ENCODE assay signal across 19 cellular contexts in genomic region chr10:22455068-22455467, GRCh38.
DNase-seq lines count a peak whose midpoint lies in the region; ATAC-seq lines count a peak whose summit lies in the region.
"Had no signal": no experiment of that assay in that cellular context is flagged by ENCODE, and none has a peak within 500 bp of the region (broad histone marks: within the 10 kb centered on the region; RNA-seq: fewer than 3 reads in every experiment).

No MANE protein-coding gene starts in this region.

- H3K4me3 ChIP-seq in neuronal stem cell (ENCODE audit: low read length in 2 of 2): no peak overlapping the region

- H2BK5ac ChIP-seq in neuronal stem cell (ENCODE audit: low read length): no peak overlapping the region

- no peak overlapping the region for H4K8ac ChIP-seq in neuronal stem cell (ENCODE audit: low read depth, low read length)

- DNase-seq in activated naive CD4-positive, alpha-beta T cell treated with anti-CD3 and anti-CD28 coated beads, Interleukin-2, amount 10 ng/mL, durations not matched to agents 7 days and 5 days: no peak
- no peak for DNase-seq in activated naive CD4-positive, alpha-beta T cell treated with anti-CD3 and anti-CD28 coated beads, Interleukin-2, amount 50 U/mL, for 16 hours
- no peak for DNase-seq in neuronal stem cell (ENCODE audit: low spot score)
- no peak for DNase-seq in NCI-H1436 treated with DMSO at 0.1 percent for 48 hours (lab: John Stamatoyannopoulos, UW)
- no peak for DNase-seq in cerebellar cortex (ENCODE audit: low spot score)
- DNase-seq: ACHN; activated CD4-positive, alpha-beta memory T cell treated with anti-CD3 and anti-CD28 coated beads for 36 hours; amniotic stem cell; central memory CD4-positive, alpha-beta T cell; effector memory CD8-positive, alpha-beta T cell; EL; hypothalamus; NCI-H524 treated with DMSO at 0.1 percent for 48 hours; retina had no signal

- H3K36me3 ChIP-seq in neuronal stem cell (replicated peaks in 1 of 2; ENCODE audit: control insufficient read depth in 2 of 2, insufficient read depth in 2 of 2, low read length in 2 of 2): no peaks in the 10 kb centered on the region

- H3K27ac Mint-ChIP-seq in activated naive CD4-positive, alpha-beta T cell treated with anti-CD3 and anti-CD28 coated beads, Interleukin-2, amount 10 ng/mL, durations not matched to agents 7 days and 5 days: peak overlapping the region; percentile 14
- H3K27ac Mint-ChIP-seq: activated CD4-positive, alpha-beta memory T cell treated with anti-CD3 and anti-CD28 coated beads for 36 hours; activated T-helper 1 cell treated with anti-CD3 and anti-CD28 coated beads, Interleukin-12 subunit alpha, Interleukin-12 subunit beta, Interleukin-2, Interleukin-4 antibody, amounts not matched to agents 30 ng/mL and 10 ng/mL and 1 ng/mL, durations not matched to agents 14 hours and 24 hours and 36 hours; effector memory CD8-positive, alpha-beta T cell had no signal

- no CpG with 5 or more reads among the region's 4 CpGs for WGBS in neuronal stem cell (ENCODE audit: extremely low coverage in 2 of 2, insufficient read length in 2 of 2, insufficient replicate concordance in 1 of 2), 2 donors

- no peak overlapping the region for H3K4ac ChIP-seq in neuronal stem cell (ENCODE audit: low read length)

- no peaks in the 10 kb centered on the region for H3K9me3 Mint-ChIP-seq in activated naive CD4-positive, alpha-beta T cell treated with anti-CD3 and anti-CD28 coated beads, Interleukin-2, amount 10 ng/mL, durations not matched to agents 7 days and 5 days
- H3K9me3 Mint-ChIP-seq: activated CD4-positive, alpha-beta memory T cell treated with anti-CD3 and anti-CD28 coated beads for 36 hours; activated T-helper 1 cell treated with anti-CD3 and anti-CD28 coated beads, Interleukin-12 subunit alpha, Interleukin-12 subunit beta, Interleukin-2, Interleukin-4 antibody, amounts not matched to agents 30 ng/mL and 10 ng/mL and 1 ng/mL, durations not matched to agents 14 hours and 24 hours and 36 hours; effector memory CD8-positive, alpha-beta T cell had no signal

- no peaks in the 10 kb centered on the region for H3K9me3 ChIP-seq in neuronal stem cell (replicated peaks in 1 of 2; ENCODE audit: control insufficient read depth in 2 of 2, insufficient read depth in 1 of 2, low read depth in 1 of 2, low read length in 2 of 2)

- H3K27ac ChIP-seq in neuronal stem cell (replicated peaks; ENCODE audit: low read length): no peak overlapping the region

- H3K4me1 ChIP-seq in neuronal stem cell (ENCODE audit: control insufficient read depth in 2 of 2, insufficient read depth in 1 of 2, low read depth in 1 of 2, low read length in 2 of 2): peaks cover 0 to 8% of the 10 kb centered on the region in 2 donors

- peak overlapping the region; percentile 33 for H2AFZ ChIP-seq in neuronal stem cell (ENCODE audit: low read length)

- no peak overlapping the region for H3K4me3 Mint-ChIP-seq in activated naive CD4-positive, alpha-beta T cell treated with anti-CD3 and anti-CD28 coated beads, Interleukin-2, amount 10 ng/mL, durations not matched to agents 7 days and 5 days
- H3K4me3 Mint-ChIP-seq: activated CD4-positive, alpha-beta memory T cell treated with anti-CD3 and anti-CD28 coated beads for 36 hours; activated T-helper 1 cell treated with anti-CD3 and anti-CD28 coated beads, Interleukin-12 subunit alpha, Interleukin-12 subunit beta, Interleukin-2, Interleukin-4 antibody, amounts not matched to agents 30 ng/mL and 10 ng/mL and 1 ng/mL, durations not matched to agents 14 hours and 24 hours and 36 hours; effector memory CD8-positive, alpha-beta T cell; neural crest cell had no signal

- no peaks in the 10 kb centered on the region for H3K79me1 ChIP-seq in neuronal stem cell (ENCODE audit: low read depth, low read length)

- peak; percentile 66 for ATAC-seq in GM21390 (IDR thresholded peaks at IDR 0.05; ENCODE audit: unreplicated experiment)
- peak; percentile 65 for ATAC-seq in HG03354 (IDR thresholded peaks at IDR 0.05; ENCODE audit: poor library complexity, severe bottlenecking, unreplicated experiment)
- ATAC-seq in GM21825 (IDR thresholded peaks at IDR 0.05; ENCODE audit: unreplicated experiment): no peak
- ATAC-seq: effector memory CD8-positive, alpha-beta T cell had no signal

- H2BK15ac ChIP-seq in neuronal stem cell (ENCODE audit: low read length): no peak overlapping the region

- H2BK120ac ChIP-seq in neuronal stem cell (ENCODE audit: low read depth, low read length): no peak overlapping the region

- H3K18ac ChIP-seq in neuronal stem cell (ENCODE audit: low read length): no peak overlapping the region

- no peak overlapping the region for H4K91ac ChIP-seq in neuronal stem cell (ENCODE audit: low read depth, low read length, poor library complexity)

- CTCF ChIA-PET in activated naive CD4-positive, alpha-beta T cell treated with anti-CD3 and anti-CD28 coated beads, Interleukin-2, amount 10 ng/mL, durations not matched to agents 7 days and 5 days (lab: Charles Lee): interaction anchor here (0.6 to 2.4 kb wide), 3 partner anchors 89 to 534 kb away, joined by 3 to 6 read pairs (median 3); no protein-coding TSS in a partner anchor

- H3K27me3 Mint-ChIP-seq in activated naive CD4-positive, alpha-beta T cell treated with anti-CD3 and anti-CD28 coated beads, Interleukin-2, amount 10 ng/mL, durations not matched to agents 7 days and 5 days: no peaks in the 10 kb centered on the region

- no peaks in the 10 kb centered on the region for H3K27me3 ChIP-seq in neuronal stem cell (ENCODE audit: control insufficient read depth in 3 of 3, insufficient read depth in 3 of 3, low read depth in 1 of 3, low read length in 3 of 3)

- no peak overlapping the region for H2BK12ac ChIP-seq in neuronal stem cell (ENCODE audit: low read length)

- H3K36me3 Mint-ChIP-seq in activated naive CD4-positive, alpha-beta T cell treated with anti-CD3 and anti-CD28 coated beads, Interleukin-2, amount 10 ng/mL, durations not matched to agents 7 days and 5 days: no peaks in the 10 kb centered on the region
- H3K36me3 Mint-ChIP-seq: activated CD4-positive, alpha-beta memory T cell treated with anti-CD3 and anti-CD28 coated beads for 36 hours had no signal

- no peak overlapping the region for H2AK5ac ChIP-seq in neuronal stem cell (ENCODE audit: low read depth, low read length)

- H3K23ac ChIP-seq in neuronal stem cell (ENCODE audit: low read depth, low read length, poor library complexity): no peak overlapping the region

- no peak overlapping the region for H3K14ac ChIP-seq in neuronal stem cell (ENCODE audit: low read length)

- no peak overlapping the region for H3K9ac ChIP-seq in neuronal stem cell (ENCODE audit: low read depth, low read length, poor library complexity)

- no peak overlapping the region for H3K4me2 ChIP-seq in neuronal stem cell (ENCODE audit: insufficient read depth, low read length, poor library complexity, severe bottlenecking)

- peaks cover 15% of the 10 kb centered on the region for H3K4me1 Mint-ChIP-seq in activated naive CD4-positive, alpha-beta T cell treated with anti-CD3 and anti-CD28 coated beads, Interleukin-2, amount 10 ng/mL, durations not matched to agents 7 days and 5 days
